8 cellular contexts compared by ENCODE assay signal in the genomic region with DNA sequence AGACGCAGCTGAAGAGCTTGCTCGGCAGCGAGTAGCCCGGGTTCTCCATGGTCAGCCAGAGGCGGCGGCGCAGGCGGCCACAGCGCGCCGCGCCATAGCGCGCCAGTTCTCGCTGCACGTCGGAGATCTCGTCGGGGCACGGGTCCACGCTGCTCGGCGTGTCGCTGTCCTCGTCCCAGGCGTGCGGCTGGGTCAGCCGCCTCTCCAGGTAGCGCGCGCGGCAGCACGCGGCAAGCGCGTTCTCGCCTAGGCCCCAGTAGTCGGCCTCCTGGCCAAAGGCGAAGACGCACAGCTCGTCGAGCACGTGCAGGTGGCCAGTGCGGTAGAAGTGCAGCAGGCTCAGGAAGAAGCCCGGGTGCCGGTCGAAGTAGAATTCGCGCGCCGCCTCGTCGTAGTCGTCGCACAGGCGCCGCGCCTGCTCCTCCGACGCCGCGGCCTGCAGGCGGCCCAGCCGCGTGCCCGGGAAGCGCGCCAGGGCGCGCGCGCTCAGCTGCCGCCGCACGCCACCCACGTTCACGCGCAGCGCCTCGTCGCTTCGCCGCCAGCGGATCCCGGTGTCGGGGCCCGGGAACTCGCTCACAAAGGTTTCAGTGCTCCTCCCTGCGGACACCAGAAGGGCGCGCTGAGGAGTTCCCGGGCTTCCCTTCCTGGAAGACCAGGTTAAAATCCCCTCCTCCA. TPM values are rescaled to one million over a fixed set of nuclear protein-coding genes. Genes with fewer than 3 reads are reported as not detected.
DNase-seq lines count a peak whose midpoint lies in the region; ATAC-seq and TF ChIP-seq lines count a peak whose summit lies in the region.

No MANE protein-coding gene starts in this region.

- POLR2A ChIA-PET in GM10248 (lab: Yijun Ruan, JAX) = no interaction called here

- peaks cover 5% of the 10 kb centered on the region for H3K4me1 Mint-ChIP-seq in T-helper 2 cell treated with Interferon-gamma antibody and Interleukin-4, amounts not matched to agents 5 μg/mL and 100 μg/mL, for 36 hours (ENCODE audit: low read depth)
- H3K4me1 Mint-ChIP-seq in neural crest cell = peaks cover 3% of the 10 kb centered on the region

- no peak for TF ChIP-seq POLR2A in erythroblast (IDR thresholded peaks at IDR 0.05; ENCODE audit: low read length)

- in situ Hi-C loops in G401 (cut with HindIII; ENCODE audit: low sequenced_read_pairs) = no loop called here

- peaks cover 9% of the 10 kb centered on the region for H3K4me1 ChIP-seq in ES-I3 (ENCODE audit: insufficient read depth, low read length)
- no peaks in the 10 kb centered on the region for H3K4me1 ChIP-seq in BE2C

- H3K27me3 ChIP-seq in BE2C = no peaks in the 10 kb centered on the region

- CTCF ChIA-PET in GM10248 (lab: Yijun Ruan, JAX) = interaction anchor here (0.6 to 11.4 kb wide), 4 partner anchors 12 to 415 kb away, joined by 3 to 183 read pairs (median 36); a partner anchor contains a TSS

- no peaks in the 10 kb centered on the region for H3K9me3 ChIP-seq in ES-I3 (ENCODE audit: control insufficient read depth, insufficient read depth, low read length)
- H3K9me3 ChIP-seq in BE2C = no peaks in the 10 kb centered on the region

- H3K27ac Mint-ChIP-seq in T-helper 2 cell treated with Interferon-gamma antibody and Interleukin-4, amounts not matched to agents 5 μg/mL and 100 μg/mL, for 36 hours = no peak overlapping the region
- no peak overlapping the region for H3K27ac Mint-ChIP-seq in neural crest cell (ENCODE audit: unreplicated experiment)

- no peaks in the 10 kb centered on the region for H3K9me3 Mint-ChIP-seq in T-helper 2 cell treated with Interferon-gamma antibody and Interleukin-4, amounts not matched to agents 5 μg/mL and 100 μg/mL, for 36 hours
- no peaks in the 10 kb centered on the region for H3K9me3 Mint-ChIP-seq in neural crest cell

- DNase-seq in T-helper 2 cell treated with Interferon-gamma antibody and Interleukin-4, amounts not matched to agents 5 μg/mL and 100 μg/mL, for 36 hours (ENCODE audit: low spot score) = peak; percentile 12
- DNase-seq in erythroblast (lab: John Stamatoyannopoulos, UW) = peak; percentile 33 to 52
- DNase-seq in neural crest cell (ENCODE audit: low read depth, low spot score) = peak; percentile 38
- no peak for DNase-seq in GM10248 (ENCODE audit: extremely low spot score)
- no peak for DNase-seq in G401 (ENCODE audit: low spot score)
- no peak for DNase-seq in BE2C

- no peaks in the 10 kb centered on the region for H3K36me3 ChIP-seq in ES-I3 (ENCODE audit: insufficient read depth, low read length)
- H3K36me3 ChIP-seq in BE2C = no peaks in the 10 kb centered on the region

- no peak overlapping the region for H3K4me3 ChIP-seq in BE2C (ENCODE audit: low read depth, low read length)

- H3K9ac ChIP-seq in ES-I3 (ENCODE audit: low read depth, low read length) = peak overlapping the region; percentile 24; the same call in 1 of the 2 replicates

- H3K36me3 Mint-ChIP-seq in T-helper 2 cell treated with Interferon-gamma antibody and Interleukin-4, amounts not matched to agents 5 μg/mL and 100 μg/mL, for 36 hours (ENCODE audit: low read depth) = peaks cover 3% of the 10 kb centered on the region
- H3K36me3 Mint-ChIP-seq in neural crest cell (ENCODE audit: low read depth) = no peaks in the 10 kb centered on the region

- peaks cover 53% of the 10 kb centered on the region for H3K27me3 Mint-ChIP-seq in T-helper 2 cell treated with Interferon-gamma antibody and Interleukin-4, amounts not matched to agents 5 μg/mL and 100 μg/mL, for 36 hours (ENCODE audit: low read depth)
- peaks cover 56% of the 10 kb centered on the region for H3K27me3 Mint-ChIP-seq in neural crest cell (ENCODE audit: low read depth)

- H3K4me3 Mint-ChIP-seq in T-helper 2 cell treated with Interferon-gamma antibody and Interleukin-4, amounts not matched to agents 5 μg/mL and 100 μg/mL, for 36 hours = peak overlapping the region; percentile 33
- H3K4me3 Mint-ChIP-seq in neural crest cell = no peak overlapping the region

- TF ChIP-seq CTCF in neural crest cell (conservative IDR thresholded peaks at IDR 0.05) (peak; percentile 21), GM10248 (IDR thresholded peaks at IDR 0.05; ENCODE audit: control extremely low read depth, extremely low read depth, low read depth, missing control alignments) (no peak), BE2C (IDR thresholded peaks at IDR 0.05; ENCODE audit: low read depth, low read length) (no peak)

- no peak for ATAC-seq in GM18519 (IDR thresholded peaks at IDR 0.05; ENCODE audit: low FRiP score, unreplicated experiment)

RNA-seq across cellular contexts. Expression of a gene that starts 2.7 kb away (rescaled TPM):
- not detected in 2 replicates for total RNA-seq in neural crest cell
- total RNA-seq in G401 (2014; rRNA removed; shearing (Covaris generic)) = not detected in 2 replicates
- 0.23 TPM for polyA plus RNA-seq in BE2C (2012; ENCODE audit: insufficient read depth, insufficient read length, low read depth)

RNA-seq across cellular contexts. Expression of a gene that starts 16.7 kb away (rescaled TPM):
- not detected in 2 replicates for total RNA-seq in neural crest cell
- not detected in 2 replicates for total RNA-seq in G401 (2014; rRNA removed; shearing (Covaris generic))
- polyA plus RNA-seq in BE2C (2012; ENCODE audit: insufficient read depth, insufficient read length, low read depth) = not detected

RNA-seq across cellular contexts. Expression of a gene that starts 26.0 kb away (rescaled TPM):
- not detected in 2 replicates for total RNA-seq in neural crest cell
- total RNA-seq in G401 (2014; rRNA removed; shearing (Covaris generic)) = not detected in 2 replicates
- not detected for polyA plus RNA-seq in BE2C (2012; ENCODE audit: insufficient read depth, insufficient read length, low read depth)

Comparison
In these comparisons a context has a peak if more than half of its experiments do, and no peak if none do; other contexts are left out.
1. DNase-seq: peak in T-helper 2 cell treated with Interferon-gamma antibody and Interleukin-4, amounts not matched to agents 5 μg/mL and 100 μg/mL, for 36 hours (single experiment), erythroblast (2 of 2) and neural crest cell (single experiment); none in GM10248 (single experiment), G401 (single experiment) and BE2C (single experiment).